ENCODE assay signal across 19 cellular contexts in the genomic region with DNA sequence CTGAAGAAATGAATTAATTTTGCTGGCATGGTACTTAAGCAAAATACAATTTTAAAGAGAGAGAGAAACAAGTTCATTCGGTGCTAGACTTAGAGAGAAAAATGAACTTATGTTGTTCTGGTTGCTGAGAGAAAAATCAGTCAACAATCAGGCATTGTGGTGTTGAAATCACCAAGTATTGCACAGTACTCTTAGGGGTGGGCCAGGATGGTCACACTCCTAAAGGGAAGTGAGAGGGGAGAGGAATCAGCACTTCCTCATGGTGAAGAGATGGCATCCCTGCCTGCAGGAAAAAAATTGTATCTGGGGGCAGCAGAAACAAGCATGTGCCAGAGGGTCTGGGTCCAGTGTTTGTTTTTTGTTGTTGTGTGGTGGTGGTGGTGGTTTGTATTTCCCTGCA. TPM values are rescaled to one million over a fixed set of nuclear protein-coding genes. Genes with fewer than 3 reads are reported as not detected.
A peak's percentile ranks its signal among the peaks of the same experiment; 100 is the strongest.
DNase-seq lines count a peak whose midpoint lies in the region; ATAC-seq and TF ChIP-seq lines count a peak whose summit lies in the region.
"Had no signal": no experiment of that assay in that cellular context is flagged by ENCODE, and none has a peak within 500 bp of the region (broad histone marks: within the 10 kb centered on the region; RNA-seq: fewer than 3 reads in every experiment).

No MANE protein-coding gene starts in this region.

- H3K27me3 Mint-ChIP-seq in neural crest cell (ENCODE audit: low read depth): peaks cover 4% of the 10 kb centered on the region

- no peaks in the 10 kb centered on the region for H3K36me3 Mint-ChIP-seq in neural crest cell (ENCODE audit: low read depth)
- H3K36me3 Mint-ChIP-seq: activated naive CD4-positive, alpha-beta T cell treated with anti-CD3 and anti-CD28 coated beads, Interleukin-2, amount 10 ng/mL, durations not matched to agents 7 days and 5 days had no signal

- H3K4me3 Mint-ChIP-seq in neural crest cell: no peak overlapping the region
- H3K4me3 Mint-ChIP-seq: activated naive CD4-positive, alpha-beta T cell treated with anti-CD3 and anti-CD28 coated beads, Interleukin-2, amount 10 ng/mL, durations not matched to agents 7 days and 5 days; B cell had no signal

- no peaks in the 10 kb centered on the region for H3K4me1 Mint-ChIP-seq in neural crest cell
- H3K4me1 Mint-ChIP-seq: activated naive CD4-positive, alpha-beta T cell treated with anti-CD3 and anti-CD28 coated beads, Interleukin-2, amount 10 ng/mL, durations not matched to agents 7 days and 5 days had no signal

- H3K27ac Mint-ChIP-seq in neural crest cell (ENCODE audit: unreplicated experiment): peak overlapping the region; percentile 5
- H3K27ac Mint-ChIP-seq: activated naive CD4-positive, alpha-beta T cell treated with anti-CD3 and anti-CD28 coated beads, Interleukin-2, amount 10 ng/mL, durations not matched to agents 7 days and 5 days; B cell had no signal

- no peaks in the 10 kb centered on the region for H3K9me3 Mint-ChIP-seq in neural crest cell
- H3K9me3 Mint-ChIP-seq: activated naive CD4-positive, alpha-beta T cell treated with anti-CD3 and anti-CD28 coated beads, Interleukin-2, amount 10 ng/mL, durations not matched to agents 7 days and 5 days had no signal

- TF ChIP-seq CTCF in neural crest cell (conservative IDR thresholded peaks at IDR 0.05): no peak

- no peak for ATAC-seq in HG03159 (IDR thresholded peaks at IDR 0.05; ENCODE audit: unreplicated experiment)

- DNase-seq in CD1c-positive myeloid dendritic cell (ENCODE audit: extremely low spot score) (peak; percentile 97), NOMO-1 treated with dmso at 0.1 percent for 144 hours (lab: John Stamatoyannopoulos, UW; ENCODE audit: unreplicated experiment) (peak; percentile 84), fibroblast of gingiva (ENCODE audit: low read depth) (peak; percentile 28), neural crest cell (ENCODE audit: low read depth, low spot score) (no peak), retina (no peak)
- no peak for DNase-seq in activated effector memory CD4-positive, alpha-beta T cell treated with Interleukin-2 at 50 U/mL for 16 hours
- DNase-seq in activated CD4-positive, alpha-beta T cell treated with anti-CD3 and anti-CD28 coated beads, Interleukin-2, amount 50 U/mL, for 4 hours: no peak
- DNase-seq: activated naive CD4-positive, alpha-beta T cell treated with anti-CD3 and anti-CD28 coated beads, Interleukin-2, amount 10 ng/mL, durations not matched to agents 7 days and 5 days; DMS79; erythroblast; mesendoderm; NCI-H187; NCI-H82; SJCRH30 had no signal

RNA-seq across cellular contexts. Expression of a gene that starts 7.0 kb away (rescaled TPM):
- total RNA-seq in neural crest cell: 50.9 and 56.4 TPM in 2 replicates

RNA-seq across cellular contexts. Expression of a gene that starts 51.7 kb away (rescaled TPM):
- 7.5 and 8.1 TPM in 2 replicates for total RNA-seq in neural crest cell
- total RNA-seq: B cell, cardiac muscle cell, osteocyte, SJCRH30, tibial nerve had no signal

Comparison
In these comparisons a context has a peak if more than half of its experiments do, and no peak if none do; other contexts are left out.
1. DNase-seq: peak in CD1c-positive myeloid dendritic cell (single experiment), NOMO-1 treated with dmso at 0.1 percent for 144 hours (single experiment) and fibroblast of gingiva (single experiment); none in neural crest cell (single experiment), activated effector memory CD4-positive, alpha-beta T cell treated with Interleukin-2 at 50 U/mL for 16 hours (single experiment), retina (single experiment) and activated CD4-positive, alpha-beta T cell treated with anti-CD3 and anti-CD28 coated beads, Interleukin-2, amount 50 U/mL, for 4 hours (0 of 2).